22 cellular contexts compared by ENCODE assay signal in the genomic region with DNA sequence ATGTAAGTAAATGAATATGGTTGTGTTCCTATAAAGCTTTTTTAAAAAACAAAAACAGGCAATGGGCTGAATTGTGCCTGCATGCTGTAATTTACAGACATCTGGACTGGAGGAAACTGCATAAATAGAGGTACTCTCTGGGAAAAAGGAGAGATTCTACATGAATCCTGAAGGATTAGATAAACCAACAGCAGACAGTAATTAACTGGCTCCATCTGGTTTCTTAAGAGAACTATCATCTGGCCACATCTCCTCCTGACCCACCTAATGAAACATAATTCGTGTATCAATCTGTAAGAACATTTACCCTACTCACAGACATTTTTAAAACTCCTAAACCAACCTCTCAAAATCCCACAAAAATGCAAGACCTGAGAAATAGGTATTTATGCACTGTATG.
"Had no signal": no experiment of that assay in that cellular context is flagged by ENCODE, and none has a peak within 500 bp of the region (broad histone marks: within the 10 kb centered on the region; RNA-seq: fewer than 3 reads in every experiment).

No MANE protein-coding gene starts in this region.

- H3K4me1 ChIP-seq: esophagus squamous epithelium, parathyroid adenoma, right lobe of liver, suprapubic skin, transverse colon, upper lobe of right lung, uterus had no signal

- H3K9me3 ChIP-seq: esophagus squamous epithelium, right lobe of liver, suprapubic skin, transverse colon, upper lobe of right lung, uterus had no signal

- ATAC-seq: effector memory CD8-positive, alpha-beta T cell; left lobe of liver; natural killer cell treated with Interleukin-12 subunit alpha and Interleukin-12 subunit beta and Interleukin-15 and Interleukin-18, amount 100 ng/mL, for 72 hours; right lobe of liver; stimulated activated naive B cell treated with anti-CD40 and anti-IgM and Interleukin-4, amounts not matched to agents 10 μg/mL and 1 μg/mL and 100 μg/mL, for 72 hours; upper lobe of right lung had no signal

- DNase-seq: dermis blood vessel endothelial cell; effector memory CD8-positive, alpha-beta T cell; erythroblast; esophagus squamous epithelium; right lobe of liver; small intestine; stimulated activated CD4-positive, alpha-beta T cell treated with anti-CD3 and anti-CD28 coated beads, Interleukin-15, amount 100 ng/mL, for 24 hours; stimulated activated CD4-positive, alpha-beta T cell treated with anti-CD3 and anti-CD28 coated beads, Interleukin-2, amount 100 ng/mL, for 48 hours; stimulated activated naive B cell treated with anti-CD40 and anti-IgM and Interleukin-4, amounts not matched to agents 10 μg/mL and 1 μg/mL and 100 μg/mL, for 72 hours; transverse colon; upper lobe of right lung; uterus had no signal

- H3K36me3 Mint-ChIP-seq: memory B cell; natural killer cell treated with Interleukin-12 subunit alpha and Interleukin-12 subunit beta and Interleukin-15 and Interleukin-18, amount 100 ng/mL, for 72 hours; stimulated activated naive B cell treated with anti-CD40 and anti-IgM and Interleukin-4, amounts not matched to agents 10 μg/mL and 1 μg/mL and 100 μg/mL, for 72 hours had no signal

- H3K27me3 Mint-ChIP-seq: effector memory CD8-positive, alpha-beta T cell; natural killer cell treated with Interleukin-12 subunit alpha and Interleukin-12 subunit beta and Interleukin-15 and Interleukin-18, amount 100 ng/mL, for 72 hours; progenitor cell of endocrine pancreas; stimulated activated naive B cell treated with anti-CD40 and anti-IgM and Interleukin-4, amounts not matched to agents 10 μg/mL and 1 μg/mL and 100 μg/mL, for 72 hours; stimulated activated naive CD8-positive, alpha-beta T cell treated with anti-CD3 and anti-CD28 coated beads, Interleukin-15, Interleukin-2, amounts not matched to agents 100 ng/mL and 50 ng/mL, for 24 hours had no signal

- H3K9me3 Mint-ChIP-seq: memory B cell, neural crest cell had no signal

- H3K27me3 ChIP-seq: esophagus squamous epithelium, right lobe of liver, suprapubic skin, transverse colon, upper lobe of right lung, uterus had no signal

- H3K36me3 ChIP-seq: esophagus squamous epithelium, right lobe of liver, suprapubic skin, transverse colon, upper lobe of right lung, uterus had no signal

- H3K27ac Mint-ChIP-seq: effector memory CD8-positive, alpha-beta T cell; memory B cell; natural killer cell treated with Interleukin-12 subunit alpha and Interleukin-12 subunit beta and Interleukin-15 and Interleukin-18, amount 100 ng/mL, for 72 hours; progenitor cell of endocrine pancreas; stimulated activated naive B cell treated with anti-CD40 and anti-IgM and Interleukin-4, amounts not matched to agents 10 μg/mL and 1 μg/mL and 100 μg/mL, for 72 hours; stimulated activated naive CD8-positive, alpha-beta T cell treated with anti-CD3 and anti-CD28 coated beads, Interleukin-15, Interleukin-2, amounts not matched to agents 100 ng/mL and 50 ng/mL, for 24 hours had no signal

- H3K4me3 ChIP-seq: coronary artery, esophagus squamous epithelium, lung, right lobe of liver, suprapubic skin, transverse colon, upper lobe of right lung, uterus had no signal

- H3K4me3 Mint-ChIP-seq: effector memory CD8-positive, alpha-beta T cell; memory B cell; natural killer cell treated with Interleukin-12 subunit alpha and Interleukin-12 subunit beta and Interleukin-15 and Interleukin-18, amount 100 ng/mL, for 72 hours; neural crest cell; stimulated activated naive B cell treated with anti-CD40 and anti-IgM and Interleukin-4, amounts not matched to agents 10 μg/mL and 1 μg/mL and 100 μg/mL, for 72 hours; stimulated activated naive CD8-positive, alpha-beta T cell treated with anti-CD3 and anti-CD28 coated beads, Interleukin-15, Interleukin-2, amounts not matched to agents 100 ng/mL and 50 ng/mL, for 24 hours had no signal

- H3K4me1 Mint-ChIP-seq: neural crest cell; stimulated activated naive B cell treated with anti-CD40 and anti-IgM and Interleukin-4, amounts not matched to agents 10 μg/mL and 1 μg/mL and 100 μg/mL, for 72 hours had no signal

- H3K27ac ChIP-seq: coronary artery, esophagus squamous epithelium, parathyroid adenoma, right lobe of liver, suprapubic skin, transverse colon, upper lobe of right lung, uterus had no signal
